ENCODE assay signal across 31 cellular contexts in genomic region chr4:115657991-115658390, GRCh38.
"Had no signal": no experiment of that assay in that cellular context is flagged by ENCODE, and none has a peak within 500 bp of the region (broad histone marks: within the 10 kb centered on the region; RNA-seq: fewer than 3 reads in every experiment).

No MANE protein-coding gene starts in this region.

- H3K9me3 ChIP-seq: adrenal gland, ascending aorta, esophagus muscularis mucosa, neutrophil, right lobe of liver, uterus had no signal

- H3K4me1 Mint-ChIP-seq: activated CD4-positive, alpha-beta T cell treated with anti-CD3 and anti-CD28 coated beads, Interleukin-2, amount 10 ng/mL, durations not matched to agents 24 days and 14 days; activated naive CD8-positive, alpha-beta T cell treated with anti-CD3 and anti-CD28 coated beads for 36 hours; naive B cell; T-helper 17 cell had no signal

- DNase-seq: activated CD4-positive, alpha-beta memory T cell treated with anti-CD3 and anti-CD28 coated beads for 36 hours; activated CD4-positive, alpha-beta T cell treated with anti-CD3 and anti-CD28 coated beads, Interleukin-2, amount 10 ng/mL, durations not matched to agents 24 days and 14 days; activated CD4-positive, CD25-positive, alpha-beta regulatory T cell treated with anti-CD3 and anti-CD28 coated beads, Interleukin-2, amount 50 U/mL, for 72 hours; activated CD8-positive, alpha-beta memory T cell treated with anti-CD3 and anti-CD28 coated beads, Interleukin-2, amount 50 U/mL, for 4 hours; activated effector memory CD4-positive, alpha-beta T cell treated with anti-CD3 and anti-CD28 coated beads, Interleukin-2, amount 50 U/mL, for 16 hours; activated naive CD4-positive, alpha-beta T cell treated with anti-CD3 and anti-CD28 coated beads for 36 hours; activated naive CD8-positive, alpha-beta T cell treated with anti-CD3 and anti-CD28 coated beads for 36 hours; activated T-cell treated with anti-CD3 and anti-CD28 coated beads, Interleukin-2, amount 50 U/mL, for 1 hour; adrenal gland; cerebellar nuclear complex; heart right ventricle; left cardiac atrium; left ventricle myocardium superior; naive B cell; right lobe of liver; stimulated activated CD4-positive, alpha-beta T cell treated with anti-CD3 and anti-CD28 coated beads, Interleukin-2, amount 100 ng/mL, for 48 hours; substantia nigra; T-helper 17 cell; T1000; uterus; WERI-Rb-1 had no signal

- H3K36me3 ChIP-seq: adrenal gland, ascending aorta, cardiac muscle cell, esophagus muscularis mucosa, heart right ventricle, neutrophil, right lobe of liver, uterus, WERI-Rb-1 had no signal

- H3K27me3 ChIP-seq: adrenal gland, ascending aorta, cardiac muscle cell, esophagus muscularis mucosa, foreskin keratinocyte, heart right ventricle, neutrophil, right lobe of liver, uterus had no signal

- H3K4me3 Mint-ChIP-seq: activated CD4-positive, alpha-beta memory T cell treated with anti-CD3 and anti-CD28 coated beads for 36 hours; activated CD4-positive, alpha-beta T cell treated with anti-CD3 and anti-CD28 coated beads, Interleukin-2, amount 10 ng/mL, durations not matched to agents 24 days and 14 days; activated naive CD4-positive, alpha-beta T cell treated with anti-CD3 and anti-CD28 coated beads for 36 hours; activated naive CD8-positive, alpha-beta T cell treated with anti-CD3 and anti-CD28 coated beads for 36 hours; activated T-helper 1 cell treated with anti-CD3 and anti-CD28 coated beads, Interleukin-12 subunit alpha, Interleukin-12 subunit beta, Interleukin-2, Interleukin-4 antibody, amounts not matched to agents 30 ng/mL and 10 ng/mL and 1 ng/mL, durations not matched to agents 14 hours and 24 hours and 36 hours; brain; naive B cell; stimulated activated naive CD8-positive, alpha-beta T cell treated with anti-CD3 and anti-CD28 coated beads, Interleukin-15, Interleukin-2, amounts not matched to agents 100 ng/mL and 50 ng/mL, for 24 hours; T-helper 17 cell; type B pancreatic cell had no signal

- H3K9me3 Mint-ChIP-seq: activated naive CD4-positive, alpha-beta T cell treated with anti-CD3 and anti-CD28 coated beads for 36 hours; activated T-helper 1 cell treated with anti-CD3 and anti-CD28 coated beads, Interleukin-12 subunit alpha, Interleukin-12 subunit beta, Interleukin-2, Interleukin-4 antibody, amounts not matched to agents 30 ng/mL and 10 ng/mL and 1 ng/mL, durations not matched to agents 14 hours and 24 hours and 36 hours had no signal

- H3K4me1 ChIP-seq: adrenal gland, ascending aorta, esophagus muscularis mucosa, foreskin keratinocyte, heart right ventricle, right lobe of liver, uterus had no signal

- H3K27ac Mint-ChIP-seq: activated CD4-positive, alpha-beta memory T cell treated with anti-CD3 and anti-CD28 coated beads for 36 hours; activated CD4-positive, alpha-beta T cell treated with anti-CD3 and anti-CD28 coated beads, Interleukin-2, amount 10 ng/mL, durations not matched to agents 24 days and 14 days; activated naive CD4-positive, alpha-beta T cell treated with anti-CD3 and anti-CD28 coated beads for 36 hours; activated naive CD8-positive, alpha-beta T cell treated with anti-CD3 and anti-CD28 coated beads for 36 hours; activated T-helper 1 cell treated with anti-CD3 and anti-CD28 coated beads, Interleukin-12 subunit alpha, Interleukin-12 subunit beta, Interleukin-2, Interleukin-4 antibody, amounts not matched to agents 30 ng/mL and 10 ng/mL and 1 ng/mL, durations not matched to agents 14 hours and 24 hours and 36 hours; brain; naive B cell; stimulated activated naive CD8-positive, alpha-beta T cell treated with anti-CD3 and anti-CD28 coated beads, Interleukin-15, Interleukin-2, amounts not matched to agents 100 ng/mL and 50 ng/mL, for 24 hours; T-helper 17 cell; type B pancreatic cell had no signal

- H3K27me3 Mint-ChIP-seq: activated CD4-positive, alpha-beta memory T cell treated with anti-CD3 and anti-CD28 coated beads for 36 hours; activated CD4-positive, alpha-beta T cell treated with anti-CD3 and anti-CD28 coated beads, Interleukin-2, amount 10 ng/mL, durations not matched to agents 24 days and 14 days; activated naive CD8-positive, alpha-beta T cell treated with anti-CD3 and anti-CD28 coated beads for 36 hours; brain; naive B cell; stimulated activated naive CD8-positive, alpha-beta T cell treated with anti-CD3 and anti-CD28 coated beads, Interleukin-15, Interleukin-2, amounts not matched to agents 100 ng/mL and 50 ng/mL, for 24 hours; T-helper 17 cell had no signal

- H3K4me3 ChIP-seq: adrenal gland, ascending aorta, cardiac muscle cell, coronary artery, esophagus muscularis mucosa, heart right ventricle, right lobe of liver, uterus had no signal

- H3K36me3 Mint-ChIP-seq: activated CD4-positive, alpha-beta memory T cell treated with anti-CD3 and anti-CD28 coated beads for 36 hours; activated naive CD8-positive, alpha-beta T cell treated with anti-CD3 and anti-CD28 coated beads for 36 hours; brain; naive B cell; type B pancreatic cell had no signal

- ATAC-seq: foreskin keratinocyte, heart right ventricle, left cardiac atrium, left ventricle myocardium superior, right lobe of liver, T-helper 17 cell had no signal

- H3K27ac ChIP-seq: adrenal gland, ascending aorta, cardiac muscle cell, coronary artery, esophagus muscularis mucosa, foreskin keratinocyte, heart right ventricle, neutrophil, right lobe of liver, uterus, WERI-Rb-1 had no signal
